9 cellular contexts compared by ENCODE assay signal in the genomic region with DNA sequence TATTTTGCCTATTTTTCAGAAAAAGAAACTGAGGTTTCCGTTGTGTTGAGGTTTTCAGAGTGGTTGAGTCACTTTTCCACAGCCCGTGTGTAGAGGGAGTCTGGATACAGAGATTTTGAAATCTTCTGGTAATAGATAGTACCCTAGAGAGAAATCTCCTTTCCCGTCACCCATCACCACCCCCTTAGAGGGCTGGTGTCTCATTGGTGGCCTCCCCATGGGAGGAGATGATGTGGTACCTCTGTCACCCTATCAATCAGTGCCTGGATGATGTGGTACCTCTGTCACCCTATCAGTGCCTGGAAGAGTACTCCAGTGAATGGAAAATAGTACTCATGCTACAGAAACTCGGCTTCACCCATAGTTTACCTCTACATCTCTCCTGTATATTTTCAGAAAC. TPM values are rescaled to one million over a fixed set of nuclear protein-coding genes. Genes with fewer than 3 reads are reported as not detected.
DNase-seq lines count a peak whose midpoint lies in the region; ATAC-seq, FAIRE-seq and TF ChIP-seq lines count a peak whose summit lies in the region.
"Had no signal": no experiment of that assay in that cellular context is flagged by ENCODE, and none has a peak within 500 bp of the region (broad histone marks: within the 10 kb centered on the region; RNA-seq: fewer than 3 reads in every experiment).

No MANE protein-coding gene starts in this region.

- FAIRE-seq in RCC 7860 (lab: Jason Lieb, UNC), result no peak

- intact Hi-C loops in left ventricle myocardium inferior (cut with micrococcal nuclease), result no loop called here

- H3K27me3 ChIP-seq in left ventricle myocardium inferior (ENCODE audit: low read depth) (no peaks in the 10 kb centered on the region), skeletal muscle tissue (ENCODE audit: control insufficient read depth in 3 of 3, insufficient read depth in 3 of 3, low read length in 3 of 3) (no peaks in the 10 kb centered on the region)

- ATAC-seq in SK-N-SH treated with all-trans-retinoic acid at 6 μM for 48 hours, result peak; percentile 8; the same call in 2 of the 3 replicates
- ATAC-seq in GM18868 (IDR thresholded peaks at IDR 0.05; ENCODE audit: unreplicated experiment), result no peak

- H3K4me1 ChIP-seq in HEK293 (ENCODE audit: control insufficient read depth, insufficient read depth, low read length), result peaks cover 4% of the 10 kb centered on the region
- peaks cover 21% of the 10 kb centered on the region for H3K4me1 ChIP-seq in left ventricle myocardium inferior
- H3K4me1 ChIP-seq in skeletal muscle tissue (ENCODE audit: control insufficient read depth in 3 of 3, insufficient read depth in 3 of 3, low read length in 3 of 3), result peaks cover 10 to 15% (median 11%) of the 10 kb centered on the region in 3 donors

- no peak for DNase-seq in left ventricle myocardium inferior
- DNase-seq in RCC 7860 (ENCODE audit: low spot score), result no peak
- no peak for DNase-seq in GM10266 (ENCODE audit: extremely low spot score)
- DNase-seq: stimulated activated CD4-positive, alpha-beta T cell treated with anti-CD3 and anti-CD28 coated beads, Interleukin-4, amount 100 ng/mL, for 24 hours had no signal

- no peak for TF ChIP-seq CTCF in HEK293 (tag by site-specific recombination; IDR thresholded peaks at IDR 0.05)
- TF ChIP-seq CTCF in left ventricle myocardium inferior (IDR thresholded peaks at IDR 0.05; ENCODE audit: borderline replicate concordance), result no peak
- TF ChIP-seq CTCF in GM10266 (IDR thresholded peaks at IDR 0.05; ENCODE audit: control insufficient read depth, insufficient read depth, low read depth, missing control alignments), result no peak

- H3K4me3 ChIP-seq in HEK293 (ENCODE audit: low read depth, low read length) (no peak overlapping the region), left ventricle myocardium inferior (no peak overlapping the region), skeletal muscle tissue (ENCODE audit: low read length in 3 of 3) (no peak overlapping the region)

- peak overlapping the region; percentile 74 for H3K27ac ChIP-seq in HEK293 (ENCODE audit: extremely low read depth, low read depth, low read length)
- H3K27ac ChIP-seq in left ventricle myocardium inferior (replicated peaks), result peak overlapping the region; percentile 70
- peak overlapping the region; percentile 25 for H3K27ac ChIP-seq in skeletal muscle tissue (ENCODE audit: low read depth, low read length)
- H3K27ac ChIP-seq: VCaP had no signal

- H3K36me3 ChIP-seq in HEK293 (ENCODE audit: control insufficient read depth in 2 of 2, insufficient read depth in 1 of 2, low read length in 2 of 2), result no peaks in the 10 kb centered on the region
- H3K36me3 ChIP-seq in left ventricle myocardium inferior, result no peaks in the 10 kb centered on the region
- H3K36me3 ChIP-seq in skeletal muscle tissue (ENCODE audit: control insufficient read depth in 3 of 3, insufficient read depth in 3 of 3, low read length in 3 of 3), result no peaks in the 10 kb centered on the region

- CTCF ChIA-PET in HEK293 (lab: Yijun Ruan, JAX), result interaction anchor here (0.6 kb wide), 1 partner anchor 144 kb away, joined by 3 read pairs; no protein-coding TSS in a partner anchor

- POLR2A ChIA-PET in HEK293 (lab: Yijun Ruan, JAX), result no interaction called here

- H3K9me3 ChIP-seq in HEK293 (ENCODE audit: control insufficient read depth, insufficient read depth, low read depth, low read length), result no peaks in the 10 kb centered on the region
- no peaks in the 10 kb centered on the region for H3K9me3 ChIP-seq in left ventricle myocardium inferior (replicated peaks)
- no peaks in the 10 kb centered on the region for H3K9me3 ChIP-seq in skeletal muscle tissue (ENCODE audit: control insufficient read depth in 3 of 3, low read length in 3 of 3)

- H3K9ac ChIP-seq in skeletal muscle tissue (ENCODE audit: low read depth in 1 of 3, low read length in 3 of 3), result no peak overlapping the region

TF ChIP-seq in HEK293, 187 proteins besides CTCF, POLR2A, EP300 and RAD21 (continues in another document):
- TF ChIP-seq PRDM1 (tag by site-specific recombination; IDR thresholded peaks at IDR 0.05) (no peak), ZFHX2 (tag by site-specific recombination; conservative IDR thresholded peaks at IDR 0.05) (no peak), ZNF426 (tag by site-specific recombination; IDR thresholded peaks at IDR 0.05) (no peak), SCRT1 (tag by site-specific recombination; IDR thresholded peaks at IDR 0.05; ENCODE audit: borderline replicate concordance) (no peak), SP3 (tag by site-specific recombination; IDR thresholded peaks at IDR 0.05) (no peak), ZNF664 (tag by site-specific recombination; IDR thresholded peaks at IDR 0.05) (no peak), ZNF521 (tag by site-specific recombination; IDR thresholded peaks at IDR 0.05) (no peak), ZNF768 (tag by site-specific recombination; IDR thresholded peaks at IDR 0.05) (no peak), ZNF184 (tag by site-specific recombination; IDR thresholded peaks at IDR 0.05) (no peak), MEIS1 (CRISPR knock-in tag; IDR thresholded peaks at IDR 0.05; ENCODE audit: borderline replicate concordance) (no peak), YY2 (tag by site-specific recombination; IDR thresholded peaks at IDR 0.05) (no peak), ZNF654 (tag by site-specific recombination; IDR thresholded peaks at IDR 0.05; ENCODE audit: low read depth) (no peak), ZNF37A (tag by site-specific recombination; IDR thresholded peaks at IDR 0.05) (no peak)

TF ChIP-seq in SK-N-SH treated with all-trans-retinoic acid at 6 μM for 48 hours, 23 proteins besides CTCF, POLR2A, EP300 and RAD21:
- no peak for TF ChIP-seq ZC3H10 (CRISPR knock-in tag; IDR thresholded peaks at IDR 0.05)
- no peak for TF ChIP-seq TOX (CRISPR knock-in tag; IDR thresholded peaks at IDR 0.05; ENCODE audit: borderline replicate concordance)
- TF ChIP-seq GLIS3 (CRISPR knock-in tag; IDR thresholded peaks at IDR 0.05), result no peak
- TF ChIP-seq TCF4 (CRISPR knock-in tag; IDR thresholded peaks at IDR 0.05; ENCODE audit: borderline replicate concordance), result no peak
- no peak for TF ChIP-seq TSHZ2 (CRISPR knock-in tag; IDR thresholded peaks at IDR 0.05)
- no peak for TF ChIP-seq PATZ1 (CRISPR knock-in tag; IDR thresholded peaks at IDR 0.05; ENCODE audit: borderline replicate concordance)
- no peak for TF ChIP-seq CSDC2 (CRISPR knock-in tag; IDR thresholded peaks at IDR 0.05)
TF ChIP-seq in SK-N-SH treated with all-trans-retinoic acid at 6 μM for 48 hours: peak in this region for 0.

RNA-seq across cellular contexts. Expression of gene SERP2, which starts 42.2 kb away (rescaled TPM):
- total RNA-seq in left ventricle myocardium inferior, result 13.0 TPM
- 5.7 TPM for total RNA-seq in skeletal muscle tissue
